Comparison of ENCODE assay signal across 8 cellular contexts in genomic region chr19:53333071-53333465, GRCh38. TPM values are rescaled to one million over a fixed set of nuclear protein-coding genes. Genes with fewer than 3 reads are reported as not detected.
DNase-seq lines count a peak whose midpoint lies in the region; ATAC-seq and TF ChIP-seq lines count a peak whose summit lies in the region.

No MANE protein-coding gene starts in this region.

- H3K36me3 ChIP-seq in ACC112 (ENCODE audit: insufficient read depth, low read length) = no peaks in the 10 kb centered on the region
- H3K36me3 ChIP-seq in spleen = peaks cover 0 to 19% (median 3%) of the 10 kb centered on the region in 6 donors

- H3K4me1 ChIP-seq in ACC112 (ENCODE audit: control insufficient read depth, insufficient read depth, low read length, unreplicated experiment) (no peaks in the 10 kb centered on the region), spleen (peaks cover 0 to 33% (median 24%) of the 10 kb centered on the region in 6 donors)

- no peak for TF ChIP-seq CTCF in spleen (IDR thresholded peaks at IDR 0.05 in 8 of 11, conservative IDR thresholded peaks at IDR 0.05 in 3 of 11)

- H3K79me2 ChIP-seq in ACC112 (ENCODE audit: control insufficient read depth, insufficient read depth, low read length, unreplicated experiment) = peaks cover 4% of the 10 kb centered on the region

- 0 to 6% (median 1%) methylated on average over 14 of the region's 14 CpGs for WGBS in spleen, 5 donors

- DNase-seq in RPMI8226 = peak; percentile 39
- DNase-seq in astrocyte of the hippocampus (ENCODE audit: low read depth, low spot score) = peak; percentile 70
- DNase-seq in spleen = peak; percentile 85
- DNase-seq in NCI-H2107 treated with DMSO at 0.1 percent for 48 hours (lab: John Stamatoyannopoulos, UW; ENCODE audit: unreplicated experiment) = no peak

- intact Hi-C loops in spleen (cut with DNase I; ENCODE audit: low total_unique reads) = no loop called here

- H3K27ac ChIP-seq in ACC112 (ENCODE audit: low read depth, low read length) (no peak overlapping the region), spleen (peak overlapping the region; percentile 32 to 83 (median 74))

- TF ChIP-seq POLR2A in spleen (IDR thresholded peaks at IDR 0.05) = no peak

- H3K27me3 ChIP-seq in ACC112 (ENCODE audit: insufficient read depth, low read length) (no peaks in the 10 kb centered on the region), spleen (replicated peaks in 1 of 7) (peaks cover 0 to 5% (median 0%) of the 10 kb centered on the region in 7 donors)

- H3K9me3 ChIP-seq in iPS-18c (ENCODE audit: control insufficient read depth, insufficient read depth, low read length) (no peaks in the 10 kb centered on the region), spleen (peaks cover 0 to 51% (median 22%) of the 10 kb centered on the region in 8 donors)

- H3K4me3 ChIP-seq in ACC112 (ENCODE audit: low read depth, low read length) = peak overlapping the region; percentile 92
- peak overlapping the region; percentile 99 for H3K4me3 ChIP-seq in iPS-18c (ENCODE audit: insufficient read depth, low read depth, low read length)
- peak overlapping the region; percentile 60 to 90 (median 74) for H3K4me3 ChIP-seq in spleen

- H2AFZ ChIP-seq in ACC112 (ENCODE audit: low read length, unreplicated experiment) = peak overlapping the region; percentile 81

- ATAC-seq in GM21576 (IDR thresholded peaks at IDR 0.05; ENCODE audit: unreplicated experiment) = peak; percentile 3
- no peak for ATAC-seq in HG02885 (IDR thresholded peaks at IDR 0.05; ENCODE audit: poor library complexity, unreplicated experiment)

RNA-seq across cellular contexts. Expression of gene ZNF845, which starts 0.5 kb away (rescaled TPM):
- 10 to 100 TPM in 2 of 7 donors, 1 to 10 TPM in 5; 7.1 to 10.5 (median 8.6) TPM for total RNA-seq in spleen
- polyA plus RNA-seq in spleen = 1 to 10 TPM; 2.0 to 3.0 (median 2.3) TPM

RNA-seq across cellular contexts. Expression of gene ZNF525, which starts 32.4 kb away (rescaled TPM):
- 10 to 100 TPM in 5 of 7 donors, 1 to 10 TPM in 2; 7.9 to 20.6 (median 15.3) TPM for total RNA-seq in spleen
- polyA plus RNA-seq in spleen = 1 to 10 TPM; 6.1 to 7.5 (median 7.4) TPM
